Comparison of ENCODE assay signal across 8 cellular contexts in the genomic region with DNA sequence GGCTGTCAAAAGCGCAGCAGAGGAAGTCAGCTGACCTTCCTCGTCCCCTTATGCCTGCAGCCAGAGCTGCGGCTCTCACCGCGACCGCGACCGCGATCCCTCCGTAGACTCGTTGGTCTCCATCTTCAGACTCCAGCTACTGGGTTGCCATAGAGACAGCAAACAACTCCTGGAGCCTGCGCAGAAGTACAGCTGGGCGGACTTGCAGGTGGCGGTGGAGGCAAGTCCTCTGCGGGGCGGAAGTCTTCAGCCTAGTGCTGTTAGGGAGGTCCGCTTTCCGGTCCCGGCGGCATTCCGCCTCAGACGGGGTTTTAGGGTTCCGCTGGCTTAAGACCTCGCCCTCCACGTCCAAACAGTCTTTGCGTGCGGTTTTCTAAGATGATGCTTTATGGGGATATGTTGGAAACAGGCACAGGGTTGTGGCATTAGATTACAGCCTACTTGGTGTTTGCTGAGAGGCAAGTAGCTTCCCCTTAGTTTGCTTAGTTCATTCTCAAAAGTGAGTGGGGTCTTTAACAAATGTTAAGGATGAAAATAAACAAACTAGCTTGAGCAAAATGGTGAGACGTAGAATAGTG. TPM values are rescaled to one million over a fixed set of nuclear protein-coding genes. Genes with fewer than 3 reads are reported as not detected.
DNase-seq lines count a peak whose midpoint lies in the region; ATAC-seq, FAIRE-seq and TF ChIP-seq lines count a peak whose summit lies in the region.

A gene with protein sequence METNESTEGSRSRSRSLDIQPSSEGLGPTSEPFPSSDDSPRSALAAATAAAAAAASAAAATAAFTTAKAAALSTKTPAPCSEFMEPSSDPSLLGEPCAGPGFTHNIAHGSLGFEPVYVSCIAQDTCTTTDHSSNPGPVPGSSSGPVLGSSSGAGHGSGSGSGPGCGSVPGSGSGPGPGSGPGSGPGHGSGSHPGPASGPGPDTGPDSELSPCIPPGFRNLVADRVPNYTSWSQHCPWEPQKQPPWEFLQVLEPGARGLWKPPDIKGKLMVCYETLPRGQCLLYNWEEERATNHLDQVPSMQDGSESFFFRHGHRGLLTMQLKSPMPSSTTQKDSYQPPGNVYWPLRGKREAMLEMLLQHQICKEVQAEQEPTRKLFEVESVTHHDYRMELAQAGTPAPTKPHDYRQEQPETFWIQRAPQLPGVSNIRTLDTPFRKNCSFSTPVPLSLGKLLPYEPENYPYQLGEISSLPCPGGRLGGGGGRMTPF (minus strand): TSS at position 238 of the 578 bp plus-strand sequence. CDS start 115 bp downstream, at position 123.

- peaks cover 21% of the 10 kb centered on the region for H3K36me3 Mint-ChIP-seq in activated B cell treated with CpG ODN at 0.5 μM for 24 hours (ENCODE audit: low read depth)

- DNase-seq in NCI-H2171 treated with DMSO at 0.1 percent for 48 hours (lab: John Stamatoyannopoulos, UW) = peak; percentile 92
- DNase-seq in activated B cell treated with CpG ODN at 0.5 μM for 24 hours = peak; percentile 78
- DNase-seq in central memory CD4-positive, alpha-beta T cell = peak; percentile 98
- peak; percentile 87 to 88 for DNase-seq in stimulated activated CD4-positive, alpha-beta T cell treated with anti-CD3 and anti-CD28 coated beads, Interleukin-12 subunit alpha, Interleukin-12 subunit beta, amount 100 ng/mL, for 24 hours (ENCODE audit: low read depth in 2 of 2)

- peaks cover 4% of the 10 kb centered on the region; the same call in 1 of the 2 replicates for H3K36me3 ChIP-seq in ACC112 (ENCODE audit: insufficient read depth, low read length)

- no peaks in the 10 kb centered on the region for H3K9me3 Mint-ChIP-seq in activated B cell treated with CpG ODN at 0.5 μM for 24 hours

- peak within 1 kb of the TSS; percentile 24 for H3K27ac ChIP-seq in ACC112 (ENCODE audit: low read depth, low read length)

- H3K27me3 Mint-ChIP-seq in activated B cell treated with CpG ODN at 0.5 μM for 24 hours = no peaks in the 10 kb centered on the region

- peaks cover 36% of the 10 kb centered on the region for H3K4me1 Mint-ChIP-seq in activated B cell treated with CpG ODN at 0.5 μM for 24 hours

- POLR2A ChIA-PET in activated B cell treated with CpG ODN at 0.5 μM for 24 hours (lab: Charles Lee) = interaction anchor here (0.5 to 2.2 kb wide), 13 partner anchors 14 to 1558 kb away, joined by 3 to 14 read pairs (median 4); a partner anchor contains a TSS

- H3K79me2 ChIP-seq in ACC112 (ENCODE audit: control insufficient read depth, insufficient read depth, low read length, unreplicated experiment) = no peaks in the 10 kb centered on the region

- no peak for TF ChIP-seq CTCF in activated B cell treated with CpG ODN at 0.5 μM for 24 hours (IDR thresholded peaks at IDR 0.05)

- peaks cover 9% of the 10 kb centered on the region for H3K4me1 ChIP-seq in ACC112 (ENCODE audit: control insufficient read depth, insufficient read depth, low read length, unreplicated experiment)

- CTCF ChIA-PET in activated B cell treated with CpG ODN at 0.5 μM for 24 hours (lab: Charles Lee) = interaction anchor here (0.8 to 4.1 kb wide), 8 partner anchors 12 to 201 kb away, joined by 3 to 31 read pairs (median 4); no protein-coding TSS in a partner anchor

- H3K27ac Mint-ChIP-seq in activated B cell treated with CpG ODN at 0.5 μM for 24 hours = peak within 1 kb of the TSS; percentile 92

- H3K27me3 ChIP-seq in ACC112 (ENCODE audit: insufficient read depth, low read length) = no peaks in the 10 kb centered on the region

- ATAC-seq in GM18870 (IDR thresholded peaks at IDR 0.05; ENCODE audit: unreplicated experiment) = peak; percentile 56
- ATAC-seq in HG03108 (IDR thresholded peaks at IDR 0.05; ENCODE audit: unreplicated experiment) = peak; percentile 51
- ATAC-seq in activated B cell treated with CpG ODN at 0.5 μM for 24 hours (ENCODE audit: low read depth) = peak; percentile 49

- peak; percentile 53 for FAIRE-seq in islet of Langerhans (lab: Jason Lieb, UNC)

- H3K4me3 Mint-ChIP-seq in activated B cell treated with CpG ODN at 0.5 μM for 24 hours = peak within 1 kb of the TSS; percentile 87

- H3K4me3 ChIP-seq in ACC112 (ENCODE audit: low read depth, low read length) = peak within 1 kb of the TSS; percentile 80

- intact Hi-C loops in activated B cell treated with CpG ODN at 0.5 μM for 24 hours (cut with micrococcal nuclease) = loop anchor here (1.0 to 10.0 kb wide), 4 partner anchors 22 to 1997 kb away; a partner anchor contains a TSS

- H2AFZ ChIP-seq in ACC112 (ENCODE audit: low read length, unreplicated experiment) = peak within 1 kb of the TSS; percentile 64

RNA-seq across cellular contexts. Expression of the gene that starts here (rescaled TPM):
- total RNA-seq in activated B cell treated with CpG ODN at 0.5 μM for 24 hours = 1.8 and 4.0 TPM in 2 replicates

Comparison
In these comparisons a context has a peak if more than half of its experiments do, and no peak if none do; other contexts are left out.
1. Peak in every context shown above with its lines: DNase-seq, ATAC-seq, H3K4me3 ChIP-seq and H3K27ac ChIP-seq.